ENCODE assay signal across 24 cellular contexts in genomic region chr19:15170345-15170744, GRCh38. TPM values are rescaled to one million over a fixed set of nuclear protein-coding genes. Genes with fewer than 3 reads are reported as not detected.
"Had no signal": no experiment of that assay in that cellular context is flagged by ENCODE, and none has a peak within 500 bp of the region (broad histone marks: within the 10 kb centered on the region; RNA-seq: fewer than 3 reads in every experiment).

No MANE protein-coding gene starts in this region.

- H3K4me1 Mint-ChIP-seq: activated CD4-positive, alpha-beta T cell treated with anti-CD3 and anti-CD28 coated beads, Interleukin-2, amount 10 ng/mL, durations not matched to agents 7 days and 5 days; activated naive CD8-positive, alpha-beta T cell treated with anti-CD3 and anti-CD28 coated beads, Interleukin-2, amount 50 U/mL, for 24 hours had no signal

- H3K9me3 ChIP-seq: suprapubic skin, vagina had no signal

- H3K27me3 Mint-ChIP-seq: activated CD4-positive, alpha-beta T cell treated with anti-CD3 and anti-CD28 coated beads, Interleukin-2, amount 10 ng/mL, durations not matched to agents 7 days and 5 days; progenitor cell of endocrine pancreas had no signal

- H3K4me2 ChIP-seq: smooth muscle cell had no signal

- H3K27ac ChIP-seq: heart right ventricle, left lung, sigmoid colon, stomach, suprapubic skin, transverse colon, vagina, VCaP had no signal

- H3K27me3 ChIP-seq: heart right ventricle, left lung, sigmoid colon, stomach, suprapubic skin, transverse colon, vagina had no signal

- H3K4me3 Mint-ChIP-seq: activated CD4-positive, alpha-beta T cell treated with anti-CD3 and anti-CD28 coated beads, Interleukin-2, amount 10 ng/mL, durations not matched to agents 7 days and 5 days; activated CD8-positive, alpha-beta T cell treated with anti-CD3 and anti-CD28 coated beads, Interleukin-2, amount 10 ng/mL, durations not matched to agents 7 days and 5 days; activated naive CD8-positive, alpha-beta T cell treated with anti-CD3 and anti-CD28 coated beads, Interleukin-2, amount 50 U/mL, for 24 hours; activated T-helper 1 cell treated with anti-CD3 and anti-CD28 coated beads, Interleukin-12 subunit alpha, Interleukin-12 subunit beta, Interleukin-2, Interleukin-4 antibody, amounts not matched to agents 30 ng/mL and 10 ng/mL and 1 ng/mL, durations not matched to agents 14 hours and 24 hours and 36 hours; naive thymus-derived CD4-positive, alpha-beta T cell; stimulated activated memory B cell treated with anti-CD40 and anti-IgM and Interleukin-4, amounts not matched to agents 10 μg/mL and 1 μg/mL and 100 μg/mL, for 72 hours had no signal

- DNase-seq: activated CD4-positive, alpha-beta T cell treated with anti-CD3 and anti-CD28 coated beads, Interleukin-2, amount 10 ng/mL, durations not matched to agents 7 days and 5 days; activated CD4-positive, CD25-positive, alpha-beta regulatory T cell treated with anti-CD3 and anti-CD28 coated beads, Interleukin-2, amount 50 U/mL, for 72 hours; activated CD8-positive, alpha-beta T cell treated with anti-CD3 and anti-CD28 coated beads, Interleukin-2, amount 10 ng/mL, durations not matched to agents 7 days and 5 days; activated gamma-delta T cell; activated naive CD4-positive, alpha-beta T cell treated with anti-CD3 and anti-CD28 coated beads, Interleukin-2, amount 50 U/mL, for 16 hours; activated naive CD8-positive, alpha-beta T cell treated with anti-CD3 and anti-CD28 coated beads, Interleukin-2, amount 50 U/mL, for 24 hours; foreskin fibroblast; heart right ventricle; kidney glomerular epithelial cell; left lung; naive thymus-derived CD4-positive, alpha-beta T cell; retina; sigmoid colon; stimulated activated CD4-positive, alpha-beta T cell treated with anti-CD3 and anti-CD28 coated beads, Interleukin-15, amount 100 ng/mL, for 24 hours; stomach; transverse colon had no signal

- H3K4me3 ChIP-seq: heart right ventricle, left lung, lung, sigmoid colon, smooth muscle cell, stomach, suprapubic skin, transverse colon, vagina had no signal

- H3K36me3 Mint-ChIP-seq: naive thymus-derived CD4-positive, alpha-beta T cell; stimulated activated memory B cell treated with anti-CD40 and anti-IgM and Interleukin-4, amounts not matched to agents 10 μg/mL and 1 μg/mL and 100 μg/mL, for 72 hours had no signal

- H3K4me1 ChIP-seq: heart right ventricle, left lung, sigmoid colon, stomach, suprapubic skin, transverse colon, vagina had no signal

- H3K27ac Mint-ChIP-seq: activated CD4-positive, alpha-beta T cell treated with anti-CD3 and anti-CD28 coated beads, Interleukin-2, amount 10 ng/mL, durations not matched to agents 7 days and 5 days; activated CD8-positive, alpha-beta T cell treated with anti-CD3 and anti-CD28 coated beads, Interleukin-2, amount 10 ng/mL, durations not matched to agents 7 days and 5 days; activated naive CD8-positive, alpha-beta T cell treated with anti-CD3 and anti-CD28 coated beads, Interleukin-2, amount 50 U/mL, for 24 hours; activated T-helper 1 cell treated with anti-CD3 and anti-CD28 coated beads, Interleukin-12 subunit alpha, Interleukin-12 subunit beta, Interleukin-2, Interleukin-4 antibody, amounts not matched to agents 30 ng/mL and 10 ng/mL and 1 ng/mL, durations not matched to agents 14 hours and 24 hours and 36 hours; naive thymus-derived CD4-positive, alpha-beta T cell; progenitor cell of endocrine pancreas; stimulated activated memory B cell treated with anti-CD40 and anti-IgM and Interleukin-4, amounts not matched to agents 10 μg/mL and 1 μg/mL and 100 μg/mL, for 72 hours had no signal

- H3K9me3 Mint-ChIP-seq: activated naive CD8-positive, alpha-beta T cell treated with anti-CD3 and anti-CD28 coated beads, Interleukin-2, amount 50 U/mL, for 24 hours; activated T-helper 1 cell treated with anti-CD3 and anti-CD28 coated beads, Interleukin-12 subunit alpha, Interleukin-12 subunit beta, Interleukin-2, Interleukin-4 antibody, amounts not matched to agents 30 ng/mL and 10 ng/mL and 1 ng/mL, durations not matched to agents 14 hours and 24 hours and 36 hours had no signal

- ATAC-seq: activated CD8-positive, alpha-beta T cell treated with anti-CD3 and anti-CD28 coated beads, Interleukin-2, amount 10 ng/mL, durations not matched to agents 7 days and 5 days; activated naive CD8-positive, alpha-beta T cell treated with anti-CD3 and anti-CD28 coated beads, Interleukin-2, amount 50 U/mL, for 24 hours; left lung; naive thymus-derived CD4-positive, alpha-beta T cell had no signal

- H3K36me3 ChIP-seq: sigmoid colon, transverse colon had no signal

RNA-seq across cellular contexts. Expression of gene NOTCH3, which starts 30.4 kb away (rescaled TPM):
- total RNA-seq: activated CD4-positive, alpha-beta T cell treated with anti-CD3 and anti-CD28 coated beads, Interleukin-2, amount 10 ng/mL, durations not matched to agents 7 days and 5 days; activated CD8-positive, alpha-beta T cell treated with anti-CD3 and anti-CD28 coated beads, Interleukin-2, amount 10 ng/mL, durations not matched to agents 7 days and 5 days; activated T-helper 1 cell treated with anti-CD3 and anti-CD28 coated beads, Interleukin-12 subunit alpha, Interleukin-12 subunit beta, Interleukin-2, Interleukin-4 antibody, amounts not matched to agents 30 ng/mL and 10 ng/mL and 1 ng/mL, durations not matched to agents 14 hours and 24 hours and 36 hours had no signal
